32 cellular contexts compared by ENCODE assay signal in genomic region chr1:55552636-55553035, GRCh38.
"Had no signal": no experiment of that assay in that cellular context is flagged by ENCODE, and none has a peak within 500 bp of the region (broad histone marks: within the 10 kb centered on the region; RNA-seq: fewer than 3 reads in every experiment).

No MANE protein-coding gene starts in this region.

- H3K9me3 ChIP-seq: adrenal gland, ascending aorta, body of pancreas, breast epithelium had no signal

- H3K36me3 ChIP-seq: adrenal gland, ascending aorta, brain microvascular endothelial cell, breast epithelium, cardiac muscle cell had no signal

- DNase-seq: activated effector memory CD4-positive, alpha-beta T cell treated with anti-CD3 and anti-CD28 coated beads, Interleukin-2, amount 50 U/mL, for 16 hours; activated effector memory CD4-positive, alpha-beta T cell treated with Interleukin-2 at 50 U/mL for 16 hours; activated gamma-delta T cell; activated gamma-delta T cell treated with Interleukin-2 at 50 U/mL for 16 hours; activated naive CD4-positive, alpha-beta T cell; activated naive CD4-positive, alpha-beta T cell treated with anti-CD3 and anti-CD28 coated beads for 36 hours; activated naive CD4-positive, alpha-beta T cell treated with anti-CD3 and anti-CD28 coated beads, Interleukin-2, amount 10 ng/mL, durations not matched to agents 7 days and 5 days; activated naive CD4-positive, alpha-beta T cell treated with anti-CD3 and anti-CD28 coated beads, Interleukin-2, amount 50 U/mL, for 16 hours; activated naive CD4-positive, alpha-beta T cell treated with Interleukin-2 at 50 U/mL for 16 hours; activated naive CD8-positive, alpha-beta T cell treated with anti-CD3 and anti-CD28 coated beads for 36 hours; activated naive CD8-positive, alpha-beta T cell treated with anti-CD3 and anti-CD28 coated beads, Interleukin-2, amount 10 ng/mL, durations not matched to agents 7 days and 5 days; activated naive CD8-positive, alpha-beta T cell treated with anti-CD3 and anti-CD28 coated beads, Interleukin-2, amount 50 U/mL, for 24 hours; activated T-cell treated with anti-CD3 and anti-CD28 coated beads, Interleukin-2, amount 50 U/mL, for 1 hour; activated T-cell treated with anti-CD3 and anti-CD28 coated beads, Interleukin-2, amount 50 U/mL, for 24 hours; activated T-cell treated with anti-CD3 and anti-CD28 coated beads, Interleukin-2, amount 50 U/mL, for 4 hours; activated T-cell treated with anti-CD3 and anti-CD28 coated beads, Interleukin-2, amount 50 U/mL, for 48 hours; activated T-cell treated with anti-CD3 and anti-CD28 coated beads, Interleukin-2, amount 50 U/mL, for 72 hours; adrenal gland; amniotic stem cell; amygdala; anterior cingulate cortex; aorta; body of pancreas; brain microvascular endothelial cell; caudate nucleus; central memory CD4-positive, alpha-beta T cell; cerebellar nuclear complex had no signal

- H3K27me3 ChIP-seq: ascending aorta, body of pancreas, brain microvascular endothelial cell, breast epithelium, cardiac muscle cell had no signal

- ATAC-seq: activated naive CD4-positive, alpha-beta T cell treated with anti-CD3 and anti-CD28 coated beads, Interleukin-2, amount 50 U/mL, for 72 hours; activated naive CD8-positive, alpha-beta T cell treated with anti-CD3 and anti-CD28 coated beads, Interleukin-2, amount 50 U/mL, for 24 hours; activated T-cell treated with anti-CD3 and anti-CD28 coated beads, Interleukin-2, amount 50 U/mL, for 4 hours; activated T-cell treated with anti-CD3 and anti-CD28 coated beads, Interleukin-2, amount 50 U/mL, for 72 hours; activated T-helper 17 cell treated with anti-CD3 and anti-CD28 coated beads, Interleukin-2, amount 50 U/mL, for 72 hours; body of pancreas had no signal

- H3K4me3 ChIP-seq: adrenal gland, ascending aorta, body of pancreas, breast epithelium, cardiac muscle cell had no signal

- H3K27ac ChIP-seq: adrenal gland, ascending aorta, body of pancreas, brain microvascular endothelial cell, breast epithelium, cardiac muscle cell had no signal

- H3K4me1 ChIP-seq: adrenal gland, ascending aorta, body of pancreas, breast epithelium had no signal
